ENCODE assay signal across 14 cellular contexts in the genomic region with DNA sequence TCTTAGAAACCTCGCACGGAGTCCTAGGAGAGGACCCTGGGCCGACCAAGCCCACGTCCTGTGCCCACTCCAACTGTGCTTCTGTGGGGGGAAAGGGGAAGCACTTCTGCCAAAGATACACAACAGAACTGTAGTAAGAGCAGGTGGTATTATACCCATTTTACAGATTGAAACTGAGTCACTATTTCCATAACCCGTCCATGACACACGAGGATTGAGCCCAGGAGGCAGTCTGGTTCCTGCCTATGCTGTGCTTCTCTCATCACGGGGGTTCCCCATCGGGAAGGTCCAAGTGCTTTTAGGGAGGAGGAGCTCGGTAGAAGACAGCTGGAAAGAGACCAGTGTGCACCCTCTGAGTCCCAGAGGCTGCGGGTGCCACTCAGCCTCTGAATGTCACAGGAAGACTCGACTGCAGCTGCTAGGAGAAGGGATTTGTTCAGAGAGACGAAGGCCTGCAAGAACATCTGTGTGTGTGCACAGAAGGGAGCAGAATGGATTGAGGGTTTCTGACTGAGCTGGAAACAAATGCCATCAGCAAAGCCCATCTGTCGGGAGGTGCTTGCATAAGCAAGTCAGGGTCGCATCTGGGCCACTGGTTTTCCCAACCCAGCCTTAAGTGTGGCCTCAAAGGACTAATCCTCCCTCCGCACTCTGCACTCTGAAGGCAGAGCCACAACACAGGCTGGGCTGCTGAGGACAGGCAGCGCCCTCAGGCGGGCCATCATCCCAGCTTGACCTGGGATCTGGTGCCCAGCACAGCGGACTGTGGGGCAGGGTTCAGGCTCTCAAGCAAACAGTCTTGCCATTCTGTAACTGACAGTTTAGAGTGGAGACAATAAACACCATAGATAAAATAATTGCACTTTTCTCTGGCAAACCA.
A peak's percentile ranks its signal among the peaks of the same experiment; 100 is the strongest.
DNase-seq lines count a peak whose midpoint lies in the region; ATAC-seq and TF ChIP-seq lines count a peak whose summit lies in the region.
"Had no signal": no experiment of that assay in that cellular context is flagged by ENCODE, and none has a peak within 500 bp of the region (broad histone marks: within the 10 kb centered on the region; RNA-seq: fewer than 3 reads in every experiment).

No MANE protein-coding gene starts in this region.

- H3K27ac ChIP-seq in VCaP: peak overlapping the region; percentile 73; the same call in 1 of the 2 replicates
- H3K27ac ChIP-seq in coronary artery: no peak overlapping the region

- CTCF ChIA-PET in activated CD4-positive, alpha-beta T cell treated with anti-CD3 and anti-CD28 coated beads for 36 hours (lab: Charles Lee): interaction anchor here (0.8 kb wide), 1 partner anchor 22 kb away, joined by 3 read pairs; no protein-coding TSS in a partner anchor

- intact Hi-C loops in activated CD4-positive, alpha-beta T cell treated with anti-CD3 and anti-CD28 coated beads for 36 hours (cut with DNase I, micrococcal nuclease): no loop called here

- H3K4me1 Mint-ChIP-seq in activated CD4-positive, alpha-beta T cell treated with anti-CD3 and anti-CD28 coated beads for 36 hours: peaks cover 2% of the 10 kb centered on the region
- H3K4me1 Mint-ChIP-seq in stimulated activated naive B cell treated with anti-CD40 and anti-IgM and Interleukin-4, amounts not matched to agents 10 μg/mL and 1 μg/mL and 100 μg/mL, for 72 hours: peaks cover 24 to 65% of the 10 kb centered on the region in 2 donors
- H3K4me1 Mint-ChIP-seq: activated naive CD8-positive, alpha-beta T cell treated with anti-CD3 and anti-CD28 coated beads, Interleukin-2, amount 10 ng/mL, durations not matched to agents 7 days and 5 days had no signal

- H3K9me3 Mint-ChIP-seq in activated CD4-positive, alpha-beta T cell treated with anti-CD3 and anti-CD28 coated beads for 36 hours (ENCODE audit: low read depth): peaks cover 5% of the 10 kb centered on the region
- H3K9me3 Mint-ChIP-seq in stimulated activated naive B cell treated with anti-CD40 and anti-IgM and Interleukin-4, amounts not matched to agents 10 μg/mL and 1 μg/mL and 100 μg/mL, for 72 hours: peaks cover 0 to 5% of the 10 kb centered on the region in 2 donors

- H3K27me3 Mint-ChIP-seq in activated CD4-positive, alpha-beta T cell treated with anti-CD3 and anti-CD28 coated beads for 36 hours: no peaks in the 10 kb centered on the region
- no peaks in the 10 kb centered on the region for H3K27me3 Mint-ChIP-seq in stimulated activated naive B cell treated with anti-CD40 and anti-IgM and Interleukin-4, amounts not matched to agents 10 μg/mL and 1 μg/mL and 100 μg/mL, for 72 hours
- H3K27me3 Mint-ChIP-seq: activated naive CD8-positive, alpha-beta T cell treated with anti-CD3 and anti-CD28 coated beads, Interleukin-2, amount 10 ng/mL, durations not matched to agents 7 days and 5 days had no signal

- peak; percentile 30 for ATAC-seq in activated CD4-positive, alpha-beta T cell treated with anti-CD3 and anti-CD28 coated beads for 36 hours
- no peak for ATAC-seq in stimulated activated naive B cell treated with anti-CD40 and anti-IgM and Interleukin-4, amounts not matched to agents 10 μg/mL and 1 μg/mL and 100 μg/mL, for 72 hours (replicated peaks)

- no peak overlapping the region for H3K4me3 ChIP-seq in coronary artery

- POLR2A ChIA-PET in activated CD4-positive, alpha-beta T cell treated with anti-CD3 and anti-CD28 coated beads for 36 hours (lab: Charles Lee): no interaction called here

- no peak overlapping the region for H3K4me3 Mint-ChIP-seq in activated CD4-positive, alpha-beta T cell treated with anti-CD3 and anti-CD28 coated beads for 36 hours
- H3K4me3 Mint-ChIP-seq in stimulated activated naive B cell treated with anti-CD40 and anti-IgM and Interleukin-4, amounts not matched to agents 10 μg/mL and 1 μg/mL and 100 μg/mL, for 72 hours: no peak overlapping the region
- H3K4me3 Mint-ChIP-seq: activated naive CD8-positive, alpha-beta T cell treated with anti-CD3 and anti-CD28 coated beads, Interleukin-2, amount 10 ng/mL, durations not matched to agents 7 days and 5 days had no signal

- H3K36me3 Mint-ChIP-seq in activated CD4-positive, alpha-beta T cell treated with anti-CD3 and anti-CD28 coated beads for 36 hours (ENCODE audit: low read depth): peaks cover 4% of the 10 kb centered on the region
- peaks cover 43 to 59% of the 10 kb centered on the region in 2 donors for H3K36me3 Mint-ChIP-seq in stimulated activated naive B cell treated with anti-CD40 and anti-IgM and Interleukin-4, amounts not matched to agents 10 μg/mL and 1 μg/mL and 100 μg/mL, for 72 hours

- TF ChIP-seq CTCF in VCaP (conservative IDR thresholded peaks at IDR 0.05): no peak
- no peak for TF ChIP-seq CTCF in coronary artery (IDR thresholded peaks at IDR 0.05)
- TF ChIP-seq CTCF in GM20000 (IDR thresholded peaks at IDR 0.05; ENCODE audit: extremely low read depth, missing control alignments): no peak

- DNase-seq in activated CD4-positive, alpha-beta T cell treated with anti-CD3 and anti-CD28 coated beads for 36 hours: no peak
- no peak for DNase-seq in activated CD4-positive, alpha-beta T cell treated with anti-CD3 and anti-CD28 coated beads, Interleukin-2, amount 50 U/mL, for 48 hours
- DNase-seq in left kidney (ENCODE audit: low read depth, low spot score) (peak; percentile 65), coronary artery (ENCODE audit: low spot score) (no peak), SKM-1 treated with dmso at 0.1 percent for 144 hours (lab: John Stamatoyannopoulos, UW; ENCODE audit: unreplicated experiment) (no peak), GM20000 (ENCODE audit: low spot score) (no peak)
- DNase-seq in stimulated activated naive B cell treated with anti-CD40 and anti-IgM and Interleukin-4, amounts not matched to agents 10 μg/mL and 1 μg/mL and 100 μg/mL, for 72 hours: no peak
- DNase-seq: ACHN; activated CD4-positive, alpha-beta T cell treated with anti-CD3 and anti-CD28 coated beads, Interleukin-2, amount 50 U/mL, for 1 hour; activated naive CD8-positive, alpha-beta T cell treated with anti-CD3 and anti-CD28 coated beads, Interleukin-2, amount 10 ng/mL, durations not matched to agents 7 days and 5 days; NCI-H1105; Right ventricle myocardium superior; stimulated activated CD4-positive, alpha-beta T cell treated with anti-CD3 and anti-CD28 coated beads, Interleukin-4, amount 100 ng/mL, for 4 hours had no signal

- no peak overlapping the region for H3K27ac Mint-ChIP-seq in activated CD4-positive, alpha-beta T cell treated with anti-CD3 and anti-CD28 coated beads for 36 hours
- peak overlapping the region; percentile 68 for H3K27ac Mint-ChIP-seq in stimulated activated naive B cell treated with anti-CD40 and anti-IgM and Interleukin-4, amounts not matched to agents 10 μg/mL and 1 μg/mL and 100 μg/mL, for 72 hours
- H3K27ac Mint-ChIP-seq: activated naive CD8-positive, alpha-beta T cell treated with anti-CD3 and anti-CD28 coated beads, Interleukin-2, amount 10 ng/mL, durations not matched to agents 7 days and 5 days had no signal
